1 cellular context compared by ENCODE assay signal in the genomic region with DNA sequence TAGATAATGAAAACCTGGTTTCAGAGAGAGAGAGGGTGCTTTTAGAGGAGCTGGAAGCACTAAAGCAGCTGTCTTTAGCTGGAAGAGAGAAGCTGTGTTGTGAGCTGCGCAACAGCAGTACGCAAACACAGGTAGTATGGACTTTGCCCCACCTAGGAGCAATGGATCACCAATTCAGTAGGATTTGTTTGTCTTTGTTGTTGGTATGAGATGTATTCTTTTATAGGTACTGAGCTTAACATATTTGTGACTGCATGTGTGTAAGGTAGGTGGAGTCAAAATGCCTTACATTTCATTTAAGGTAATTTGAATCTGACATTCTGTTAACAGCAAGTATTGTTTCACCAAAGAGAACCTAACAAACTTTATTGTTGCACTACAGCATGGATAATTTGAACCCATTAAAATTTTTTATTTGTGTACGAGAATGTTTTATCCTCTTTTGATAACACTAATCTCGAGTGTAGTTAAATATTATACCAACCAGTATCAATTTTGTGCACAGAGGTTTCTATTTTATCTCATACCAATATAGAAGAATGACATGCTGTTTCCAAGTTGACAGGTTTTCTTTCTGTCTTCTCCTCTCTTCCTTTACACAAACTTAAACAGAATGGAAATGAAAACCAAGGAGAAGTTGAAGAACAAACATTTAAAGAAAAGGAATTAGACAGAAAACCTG.
A peak's percentile ranks its signal among the peaks of the same experiment; 100 is the strongest.
TF ChIP-seq lines count a peak whose summit lies in the region.

No MANE protein-coding gene starts in this region.

TF ChIP-seq in HepG2, 621 proteins besides CTCF, POLR2A, EP300 and RAD21 (continued from another document and continues in another):
- TF ChIP-seq, protein P1, sequence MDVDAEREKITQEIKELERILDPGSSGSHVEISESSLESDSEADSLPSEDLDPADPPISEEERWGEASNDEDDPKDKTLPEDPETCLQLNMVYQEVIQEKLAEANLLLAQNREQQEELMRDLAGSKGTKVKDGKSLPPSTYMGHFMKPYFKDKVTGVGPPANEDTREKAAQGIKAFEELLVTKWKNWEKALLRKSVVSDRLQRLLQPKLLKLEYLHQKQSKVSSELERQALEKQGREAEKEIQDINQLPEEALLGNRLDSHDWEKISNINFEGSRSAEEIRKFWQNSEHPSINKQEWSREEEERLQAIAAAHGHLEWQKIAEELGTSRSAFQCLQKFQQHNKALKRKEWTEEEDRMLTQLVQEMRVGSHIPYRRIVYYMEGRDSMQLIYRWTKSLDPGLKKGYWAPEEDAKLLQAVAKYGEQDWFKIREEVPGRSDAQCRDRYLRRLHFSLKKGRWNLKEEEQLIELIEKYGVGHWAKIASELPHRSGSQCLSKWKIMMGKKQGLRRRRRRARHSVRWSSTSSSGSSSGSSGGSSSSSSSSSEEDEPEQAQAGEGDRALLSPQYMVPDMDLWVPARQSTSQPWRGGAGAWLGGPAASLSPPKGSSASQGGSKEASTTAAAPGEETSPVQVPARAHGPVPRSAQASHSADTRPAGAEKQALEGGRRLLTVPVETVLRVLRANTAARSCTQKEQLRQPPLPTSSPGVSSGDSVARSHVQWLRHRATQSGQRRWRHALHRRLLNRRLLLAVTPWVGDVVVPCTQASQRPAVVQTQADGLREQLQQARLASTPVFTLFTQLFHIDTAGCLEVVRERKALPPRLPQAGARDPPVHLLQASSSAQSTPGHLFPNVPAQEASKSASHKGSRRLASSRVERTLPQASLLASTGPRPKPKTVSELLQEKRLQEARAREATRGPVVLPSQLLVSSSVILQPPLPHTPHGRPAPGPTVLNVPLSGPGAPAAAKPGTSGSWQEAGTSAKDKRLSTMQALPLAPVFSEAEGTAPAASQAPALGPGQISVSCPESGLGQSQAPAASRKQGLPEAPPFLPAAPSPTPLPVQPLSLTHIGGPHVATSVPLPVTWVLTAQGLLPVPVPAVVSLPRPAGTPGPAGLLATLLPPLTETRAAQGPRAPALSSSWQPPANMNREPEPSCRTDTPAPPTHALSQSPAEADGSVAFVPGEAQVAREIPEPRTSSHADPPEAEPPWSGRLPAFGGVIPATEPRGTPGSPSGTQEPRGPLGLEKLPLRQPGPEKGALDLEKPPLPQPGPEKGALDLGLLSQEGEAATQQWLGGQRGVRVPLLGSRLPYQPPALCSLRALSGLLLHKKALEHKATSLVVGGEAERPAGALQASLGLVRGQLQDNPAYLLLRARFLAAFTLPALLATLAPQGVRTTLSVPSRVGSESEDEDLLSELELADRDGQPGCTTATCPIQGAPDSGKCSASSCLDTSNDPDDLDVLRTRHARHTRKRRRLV (CRISPR knock-in tag; IDR thresholded peaks at IDR 0.05) = no peak
- TF ChIP-seq ONECUT2 (CRISPR knock-in tag; IDR thresholded peaks at IDR 0.05) (peak; percentile 21; the same call in 1 of the 2 replicates), ZFP62 (CRISPR knock-in tag; IDR thresholded peaks at IDR 0.05) (no peak), ZNF510 (CRISPR knock-in tag; IDR thresholded peaks at IDR 0.05; ENCODE audit: low read depth) (no peak), NFE2L1 (CRISPR knock-in tag; IDR thresholded peaks at IDR 0.05; ENCODE audit: borderline replicate concordance) (no peak), ZNF484 (CRISPR knock-in tag; IDR thresholded peaks at IDR 0.05; ENCODE audit: borderline replicate concordance, low read depth) (no peak), GPN1 (CRISPR knock-in tag; IDR thresholded peaks at IDR 0.05; ENCODE audit: borderline replicate concordance) (no peak), ZNF30 (CRISPR knock-in tag; IDR thresholded peaks at IDR 0.05) (no peak), U2AF2 (IDR thresholded peaks at IDR 0.05; ENCODE audit: low read depth, low read length) (no peak), ATF7-NPFF (CRISPR knock-in tag; IDR thresholded peaks at IDR 0.05; ENCODE audit: low read depth) (no peak), GABPB1 (CRISPR knock-in tag; IDR thresholded peaks at IDR 0.05) (no peak), TEAD2 (CRISPR knock-in tag; IDR thresholded peaks at IDR 0.05) (no peak), DNMT1 (CRISPR knock-in tag; IDR thresholded peaks at IDR 0.05) (no peak), ZNF501 (CRISPR knock-in tag; IDR thresholded peaks at IDR 0.05) (no peak), TAF1 (CRISPR knock-in tag; IDR thresholded peaks at IDR 0.05) (no peak), ZNF589 (CRISPR knock-in tag; conservative IDR thresholded peaks at IDR 0.05) (no peak), SYNCRIP (IDR thresholded peaks at IDR 0.05; ENCODE audit: insufficient read depth, low read depth, low read length) (no peak), POLR2G (IDR thresholded peaks at IDR 0.05; ENCODE audit: low read depth, low read length) (no peak), GFI1 (CRISPR knock-in tag; IDR thresholded peaks at IDR 0.05; ENCODE audit: borderline replicate concordance) (peak; percentile 90), SIN3A (IDR thresholded peaks at IDR 0.05; ENCODE audit: borderline replicate concordance, low read depth, low read length) (no peak), TBX2 (CRISPR knock-in tag; IDR thresholded peaks at IDR 0.05; ENCODE audit: borderline replicate concordance) (peak; percentile 64; the same call in 1 of the 2 replicates), NFKB2 (CRISPR knock-in tag; IDR thresholded peaks at IDR 0.05; ENCODE audit: borderline replicate concordance) (no peak), ERF (CRISPR knock-in tag; IDR thresholded peaks at IDR 0.05) (0 out of 2 replicates have a peak, but pooled peaks have one; percentile 46), HNRNPLL (IDR thresholded peaks at IDR 0.05; ENCODE audit: low read depth, low read length, poor library complexity, severe bottlenecking) (peak; percentile 24), MED1 (CRISPR knock-in tag; IDR thresholded peaks at IDR 0.05) (peak; percentile 84), NR2F6 (IDR thresholded peaks at IDR 0.05) (no peak), NR2F6 (CRISPR knock-in tag; IDR thresholded peaks at IDR 0.05) (peak; percentile 51; the same call in 1 of the 2 replicates), CENPT (CRISPR knock-in tag; IDR thresholded peaks at IDR 0.05; ENCODE audit: low read depth) (no peak), ZNF644 (CRISPR knock-in tag; IDR thresholded peaks at IDR 0.05; ENCODE audit: low read depth) (peak; percentile 97), KLF12 (CRISPR knock-in tag; IDR thresholded peaks at IDR 0.05; ENCODE audit: borderline replicate concordance) (no peak), KLF9 (CRISPR knock-in tag; IDR thresholded peaks at IDR 0.05; ENCODE audit: low read depth) (no peak), ZNF496 (CRISPR knock-in tag; IDR thresholded peaks at IDR 0.05; ENCODE audit: insufficient replicate concordance) (no peak)
- TF ChIP-seq, protein P2, sequence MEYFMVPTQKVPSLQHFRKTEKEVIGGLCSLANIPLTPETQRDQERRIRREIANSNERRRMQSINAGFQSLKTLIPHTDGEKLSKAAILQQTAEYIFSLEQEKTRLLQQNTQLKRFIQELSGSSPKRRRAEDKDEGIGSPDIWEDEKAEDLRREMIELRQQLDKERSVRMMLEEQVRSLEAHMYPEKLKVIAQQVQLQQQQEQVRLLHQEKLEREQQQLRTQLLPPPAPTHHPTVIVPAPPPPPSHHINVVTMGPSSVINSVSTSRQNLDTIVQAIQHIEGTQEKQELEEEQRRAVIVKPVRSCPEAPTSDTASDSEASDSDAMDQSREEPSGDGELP (IDR thresholded peaks at IDR 0.05; ENCODE audit: borderline replicate concordance, low read depth) = peak; percentile 82; the same call in 1 of the 2 replicates
- TF ChIP-seq, protein P3, sequence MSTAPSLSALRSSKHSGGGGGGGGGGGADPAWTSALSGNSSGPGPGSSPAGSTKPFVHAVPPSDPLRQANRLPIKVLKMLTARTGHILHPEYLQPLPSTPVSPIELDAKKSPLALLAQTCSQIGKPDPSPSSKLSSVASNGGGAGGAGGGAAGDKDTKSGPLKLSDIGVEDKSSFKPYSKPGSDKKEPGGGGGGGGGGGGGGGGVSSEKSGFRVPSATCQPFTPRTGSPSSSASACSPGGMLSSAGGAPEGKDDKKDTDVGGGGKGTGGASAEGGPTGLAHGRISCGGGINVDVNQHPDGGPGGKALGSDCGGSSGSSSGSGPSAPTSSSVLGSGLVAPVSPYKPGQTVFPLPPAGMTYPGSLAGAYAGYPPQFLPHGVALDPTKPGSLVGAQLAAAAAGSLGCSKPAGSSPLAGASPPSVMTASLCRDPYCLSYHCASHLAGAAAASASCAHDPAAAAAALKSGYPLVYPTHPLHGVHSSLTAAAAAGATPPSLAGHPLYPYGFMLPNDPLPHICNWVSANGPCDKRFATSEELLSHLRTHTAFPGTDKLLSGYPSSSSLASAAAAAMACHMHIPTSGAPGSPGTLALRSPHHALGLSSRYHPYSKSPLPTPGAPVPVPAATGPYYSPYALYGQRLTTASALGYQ (CRISPR knock-in tag; IDR thresholded peaks at IDR 0.05) = peak; percentile 60; the same call in 1 of the 2 replicates
- TF ChIP-seq, protein P4, sequence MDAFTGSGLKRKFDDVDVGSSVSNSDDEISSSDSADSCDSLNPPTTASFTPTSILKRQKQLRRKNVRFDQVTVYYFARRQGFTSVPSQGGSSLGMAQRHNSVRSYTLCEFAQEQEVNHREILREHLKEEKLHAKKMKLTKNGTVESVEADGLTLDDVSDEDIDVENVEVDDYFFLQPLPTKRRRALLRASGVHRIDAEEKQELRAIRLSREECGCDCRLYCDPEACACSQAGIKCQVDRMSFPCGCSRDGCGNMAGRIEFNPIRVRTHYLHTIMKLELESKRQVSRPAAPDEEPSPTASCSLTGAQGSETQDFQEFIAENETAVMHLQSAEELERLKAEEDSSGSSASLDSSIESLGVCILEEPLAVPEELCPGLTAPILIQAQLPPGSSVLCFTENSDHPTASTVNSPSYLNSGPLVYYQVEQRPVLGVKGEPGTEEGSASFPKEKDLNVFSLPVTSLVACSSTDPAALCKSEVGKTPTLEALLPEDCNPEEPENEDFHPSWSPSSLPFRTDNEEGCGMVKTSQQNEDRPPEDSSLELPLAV (CRISPR knock-in tag; conservative IDR thresholded peaks at IDR 0.05; ENCODE audit: low read depth) = no peak
- TF ChIP-seq, protein P5, sequence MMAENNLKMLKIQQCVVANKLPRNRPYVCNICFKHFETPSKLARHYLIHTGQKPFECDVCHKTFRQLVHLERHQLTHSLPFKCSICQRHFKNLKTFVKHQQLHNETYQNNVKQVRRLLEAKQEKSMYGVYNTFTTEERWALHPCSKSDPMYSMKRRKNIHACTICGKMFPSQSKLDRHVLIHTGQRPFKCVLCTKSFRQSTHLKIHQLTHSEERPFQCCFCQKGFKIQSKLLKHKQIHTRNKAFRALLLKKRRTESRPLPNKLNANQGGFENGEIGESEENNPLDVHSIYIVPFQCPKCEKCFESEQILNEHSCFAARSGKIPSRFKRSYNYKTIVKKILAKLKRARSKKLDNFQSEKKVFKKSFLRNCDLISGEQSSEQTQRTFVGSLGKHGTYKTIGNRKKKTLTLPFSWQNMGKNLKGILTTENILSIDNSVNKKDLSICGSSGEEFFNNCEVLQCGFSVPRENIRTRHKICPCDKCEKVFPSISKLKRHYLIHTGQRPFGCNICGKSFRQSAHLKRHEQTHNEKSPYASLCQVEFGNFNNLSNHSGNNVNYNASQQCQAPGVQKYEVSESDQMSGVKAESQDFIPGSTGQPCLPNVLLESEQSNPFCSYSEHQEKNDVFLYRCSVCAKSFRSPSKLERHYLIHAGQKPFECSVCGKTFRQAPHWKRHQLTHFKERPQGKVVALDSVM (CRISPR knock-in tag; IDR thresholded peaks at IDR 0.05) = no peak
- TF ChIP-seq, protein P6, sequence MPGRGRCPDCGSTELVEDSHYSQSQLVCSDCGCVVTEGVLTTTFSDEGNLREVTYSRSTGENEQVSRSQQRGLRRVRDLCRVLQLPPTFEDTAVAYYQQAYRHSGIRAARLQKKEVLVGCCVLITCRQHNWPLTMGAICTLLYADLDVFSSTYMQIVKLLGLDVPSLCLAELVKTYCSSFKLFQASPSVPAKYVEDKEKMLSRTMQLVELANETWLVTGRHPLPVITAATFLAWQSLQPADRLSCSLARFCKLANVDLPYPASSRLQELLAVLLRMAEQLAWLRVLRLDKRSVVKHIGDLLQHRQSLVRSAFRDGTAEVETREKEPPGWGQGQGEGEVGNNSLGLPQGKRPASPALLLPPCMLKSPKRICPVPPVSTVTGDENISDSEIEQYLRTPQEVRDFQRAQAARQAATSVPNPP (CRISPR knock-in tag; IDR thresholded peaks at IDR 0.05) = no peak
- TF ChIP-seq, protein P7, sequence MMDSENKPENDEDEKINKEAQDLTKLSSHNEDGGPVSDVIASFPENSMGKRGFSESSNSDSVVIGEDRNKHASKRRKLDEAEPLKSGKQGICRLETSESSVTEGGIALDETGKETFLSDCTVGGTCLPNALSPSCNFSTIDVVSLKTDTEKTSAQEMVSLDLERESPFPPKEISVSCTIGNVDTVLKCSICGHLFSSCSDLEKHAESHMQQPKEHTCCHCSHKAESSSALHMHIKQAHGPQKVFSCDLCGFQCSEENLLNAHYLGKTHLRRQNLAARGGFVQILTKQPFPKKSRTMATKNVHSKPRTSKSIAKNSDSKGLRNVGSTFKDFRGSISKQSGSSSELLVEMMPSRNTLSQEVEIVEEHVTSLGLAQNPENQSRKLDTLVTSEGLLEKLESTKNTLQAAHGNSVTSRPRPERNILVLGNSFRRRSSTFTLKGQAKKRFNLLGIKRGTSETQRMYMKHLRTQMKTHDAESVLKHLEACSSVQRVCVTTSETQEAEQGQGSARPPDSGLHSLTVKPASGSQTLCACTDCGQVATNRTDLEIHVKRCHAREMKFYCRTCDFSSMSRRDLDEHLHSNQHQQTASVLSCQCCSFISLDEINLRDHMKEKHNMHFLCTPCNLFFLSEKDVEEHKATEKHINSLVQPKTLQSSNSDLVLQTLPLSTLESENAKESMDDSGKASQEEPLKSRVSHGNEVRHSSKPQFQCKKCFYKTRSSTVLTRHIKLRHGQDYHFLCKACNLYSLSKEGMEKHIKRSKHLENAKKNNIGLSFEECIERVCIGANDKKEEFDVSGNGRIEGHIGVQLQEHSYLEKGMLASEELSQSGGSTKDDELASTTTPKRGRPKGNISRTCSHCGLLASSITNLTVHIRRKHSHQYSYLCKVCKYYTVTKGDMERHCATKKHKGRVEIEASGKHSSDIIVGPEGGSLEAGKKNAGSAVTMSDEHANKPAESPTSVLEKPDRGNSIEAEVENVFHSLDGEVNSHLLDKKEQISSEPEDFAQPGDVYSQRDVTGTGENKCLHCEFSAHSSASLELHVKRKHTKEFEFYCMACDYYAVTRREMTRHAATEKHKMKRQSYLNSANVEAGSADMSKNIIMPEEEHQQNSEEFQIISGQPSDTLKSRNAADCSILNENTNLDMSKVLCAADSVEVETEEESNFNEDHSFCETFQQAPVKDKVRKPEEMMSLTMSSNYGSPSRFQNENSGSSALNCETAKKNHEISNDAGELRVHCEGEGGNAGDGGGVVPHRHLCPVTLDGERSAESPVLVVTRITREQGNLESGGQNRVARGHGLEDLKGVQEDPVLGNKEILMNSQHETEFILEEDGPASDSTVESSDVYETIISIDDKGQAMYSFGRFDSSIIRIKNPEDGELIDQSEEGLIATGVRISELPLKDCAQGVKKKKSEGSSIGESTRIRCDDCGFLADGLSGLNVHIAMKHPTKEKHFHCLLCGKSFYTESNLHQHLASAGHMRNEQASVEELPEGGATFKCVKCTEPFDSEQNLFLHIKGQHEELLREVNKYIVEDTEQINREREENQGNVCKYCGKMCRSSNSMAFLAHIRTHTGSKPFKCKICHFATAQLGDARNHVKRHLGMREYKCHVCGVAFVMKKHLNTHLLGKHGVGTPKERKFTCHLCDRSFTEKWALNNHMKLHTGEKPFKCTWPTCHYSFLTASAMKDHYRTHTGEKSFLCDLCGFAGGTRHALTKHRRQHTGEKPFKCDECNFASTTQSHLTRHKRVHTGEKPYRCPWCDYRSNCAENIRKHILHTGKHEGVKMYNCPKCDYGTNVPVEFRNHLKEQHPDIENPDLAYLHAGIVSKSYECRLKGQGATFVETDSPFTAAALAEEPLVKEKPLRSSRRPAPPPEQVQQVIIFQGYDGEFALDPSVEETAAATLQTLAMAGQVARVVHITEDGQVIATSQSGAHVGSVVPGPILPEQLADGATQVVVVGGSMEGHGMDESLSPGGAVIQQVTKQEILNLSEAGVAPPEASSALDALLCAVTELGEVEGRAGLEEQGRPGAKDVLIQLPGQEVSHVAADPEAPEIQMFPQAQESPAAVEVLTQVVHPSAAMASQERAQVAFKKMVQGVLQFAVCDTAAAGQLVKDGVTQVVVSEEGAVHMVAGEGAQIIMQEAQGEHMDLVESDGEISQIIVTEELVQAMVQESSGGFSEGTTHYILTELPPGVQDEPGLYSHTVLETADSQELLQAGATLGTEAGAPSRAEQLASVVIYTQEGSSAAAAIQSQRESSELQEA (CRISPR knock-in tag; IDR thresholded peaks at IDR 0.05; ENCODE audit: not compliant biosample characterization) = no peak
